Comparison of ENCODE assay signal across 9 cellular contexts in the genomic region with DNA sequence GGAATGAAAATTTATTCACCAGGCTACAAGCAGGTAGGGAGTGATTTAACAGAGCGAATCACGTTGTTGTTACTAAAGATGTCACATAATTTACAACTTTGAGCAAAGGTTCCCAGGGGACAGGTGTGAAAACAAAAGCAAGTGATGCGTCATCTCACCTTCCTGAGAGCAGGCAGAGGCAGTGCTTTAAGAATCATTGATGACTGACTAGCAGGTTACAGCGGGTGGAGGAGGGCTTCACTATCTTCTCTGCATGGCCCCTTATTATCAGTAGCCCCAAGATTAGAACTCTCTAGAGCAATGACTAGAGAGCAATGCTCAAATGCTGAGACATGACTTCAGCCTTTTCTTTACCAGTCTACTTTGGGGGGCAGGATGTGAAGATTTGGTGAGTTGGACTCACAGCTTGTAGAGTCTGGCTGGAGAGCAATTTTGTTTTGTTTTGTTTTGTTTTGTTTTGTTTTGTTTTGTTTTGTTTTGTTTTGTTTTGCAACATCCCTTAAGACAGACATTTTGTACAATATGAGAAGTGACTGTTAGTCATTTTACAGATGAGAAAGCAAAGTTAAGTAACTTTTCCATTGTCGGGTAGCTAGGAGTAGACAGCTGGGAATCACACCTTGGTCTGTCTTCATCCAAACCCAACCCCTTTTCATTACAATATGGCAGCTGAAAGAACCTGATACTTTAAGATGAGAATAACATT.
DNase-seq lines count a peak whose midpoint lies in the region; ATAC-seq and TF ChIP-seq lines count a peak whose summit lies in the region.
"Had no signal": no experiment of that assay in that cellular context is flagged by ENCODE, and none has a peak within 500 bp of the region (broad histone marks: within the 10 kb centered on the region; RNA-seq: fewer than 3 reads in every experiment).

No MANE protein-coding gene starts in this region.

- H3K27me3 Mint-ChIP-seq in neural progenitor cell (ENCODE audit: insufficient read depth, low read depth): no peaks in the 10 kb centered on the region
- peaks cover 4% of the 10 kb centered on the region for H3K27me3 Mint-ChIP-seq in activated CD8-positive, alpha-beta memory T cell treated with anti-CD3 and anti-CD28 coated beads, Interleukin-2, amount 10 ng/mL, durations not matched to agents 7 days and 5 days

- H3K4me1 ChIP-seq in hepatocyte (ENCODE audit: insufficient read depth): no peaks in the 10 kb centered on the region
- no peaks in the 10 kb centered on the region for H3K4me1 ChIP-seq in neural progenitor cell
- H3K4me1 ChIP-seq: SJCRH30 had no signal

- H3K4me3 Mint-ChIP-seq in neural progenitor cell: no peak overlapping the region
- no peak overlapping the region for H3K4me3 Mint-ChIP-seq in activated CD8-positive, alpha-beta memory T cell treated with anti-CD3 and anti-CD28 coated beads, Interleukin-2, amount 10 ng/mL, durations not matched to agents 7 days and 5 days

- CTCF ChIA-PET in activated CD8-positive, alpha-beta memory T cell treated with anti-CD3 and anti-CD28 coated beads, Interleukin-2, amount 10 ng/mL, durations not matched to agents 7 days and 5 days (lab: Charles Lee): interaction anchor here (1.0 kb wide), 1 partner anchor 94 kb away, joined by 4 read pairs; no protein-coding TSS in a partner anchor

- no peaks in the 10 kb centered on the region for H3K9me2 ChIP-seq in hepatocyte (replicated peaks; ENCODE audit: insufficient read depth)

- no peaks in the 10 kb centered on the region for H3K9me3 ChIP-seq in hepatocyte (ENCODE audit: low read depth)
- no peaks in the 10 kb centered on the region for H3K9me3 ChIP-seq in neural progenitor cell (ENCODE audit: low read depth)
- H3K9me3 ChIP-seq: SJCRH30 had no signal

- no peak overlapping the region for H3K27ac ChIP-seq in hepatocyte
- H3K27ac ChIP-seq in neural progenitor cell: no peak overlapping the region
- H3K27ac ChIP-seq: SJCRH30 had no signal

- H3K4me2 ChIP-seq in hepatocyte (no peak overlapping the region), neural progenitor cell (no peak overlapping the region)

- H3K9ac ChIP-seq in neural progenitor cell: no peak overlapping the region

- DNase-seq in hepatocyte (ENCODE audit: low spot score): peak; percentile 21
- no peak for DNase-seq in effector CD8-positive, alpha-beta T cell (lab: John Stamatoyannopoulos, UW)
- DNase-seq in 8988T: no peak
- DNase-seq in neural progenitor cell (ENCODE audit: low spot score): no peak
- no peak for DNase-seq in activated CD8-positive, alpha-beta memory T cell treated with anti-CD3 and anti-CD28 coated beads, Interleukin-2, amount 10 ng/mL, durations not matched to agents 7 days and 5 days
- DNase-seq: SJCRH30 had no signal

- no peaks in the 10 kb centered on the region for H4K20me1 ChIP-seq in hepatocyte (ENCODE audit: insufficient read depth, poor library complexity, severe bottlenecking)
- no peaks in the 10 kb centered on the region for H4K20me1 ChIP-seq in neural progenitor cell (ENCODE audit: low read depth)

- 77% methylated on average over 5 of the region's 5 CpGs for WGBS in hepatocyte (ENCODE audit: low lambda C conversion rate, missing lambda C conversion rate)

- H3K36me3 Mint-ChIP-seq in neural progenitor cell: peaks cover 1% of the 10 kb centered on the region
- H3K36me3 Mint-ChIP-seq in activated CD8-positive, alpha-beta memory T cell treated with anti-CD3 and anti-CD28 coated beads, Interleukin-2, amount 10 ng/mL, durations not matched to agents 7 days and 5 days: peaks cover 4% of the 10 kb centered on the region

- H3K4me1 Mint-ChIP-seq in neural progenitor cell: no peaks in the 10 kb centered on the region
- H3K4me1 Mint-ChIP-seq in activated CD8-positive, alpha-beta memory T cell treated with anti-CD3 and anti-CD28 coated beads, Interleukin-2, amount 10 ng/mL, durations not matched to agents 7 days and 5 days: peaks cover 29% of the 10 kb centered on the region

- H3K27me3 ChIP-seq in hepatocyte (no peaks in the 10 kb centered on the region), neural progenitor cell (no peaks in the 10 kb centered on the region)
- H3K27me3 ChIP-seq: SJCRH30 had no signal

- H3K36me3 ChIP-seq in hepatocyte (replicated peaks; ENCODE audit: insufficient read depth, low read depth) (no peaks in the 10 kb centered on the region), neural progenitor cell (no peaks in the 10 kb centered on the region)
- H3K36me3 ChIP-seq: SJCRH30 had no signal

- no peaks in the 10 kb centered on the region for H3K79me2 ChIP-seq in hepatocyte
- H3K79me2 ChIP-seq in neural progenitor cell (ENCODE audit: low read depth): no peaks in the 10 kb centered on the region

- ATAC-seq in GM18517 (IDR thresholded peaks at IDR 0.05; ENCODE audit: unreplicated experiment) (peak; percentile 77), GM21360 (IDR thresholded peaks at IDR 0.05; ENCODE audit: unreplicated experiment) (peak; percentile 62), HG03280 (IDR thresholded peaks at IDR 0.05; ENCODE audit: unreplicated experiment) (peak; percentile 74)
- ATAC-seq in activated CD8-positive, alpha-beta memory T cell treated with anti-CD3 and anti-CD28 coated beads, Interleukin-2, amount 10 ng/mL, durations not matched to agents 7 days and 5 days: no peak

- H3F3A ChIP-seq in neural progenitor cell (ENCODE audit: low read depth): no peaks in the 10 kb centered on the region

- no peak overlapping the region for H2AFZ ChIP-seq in hepatocyte
- H2AFZ ChIP-seq in neural progenitor cell (replicated peaks): no peak overlapping the region

- peaks cover 5% of the 10 kb centered on the region for H3K9me3 Mint-ChIP-seq in neural progenitor cell
- peaks cover 5% of the 10 kb centered on the region for H3K9me3 Mint-ChIP-seq in activated CD8-positive, alpha-beta memory T cell treated with anti-CD3 and anti-CD28 coated beads, Interleukin-2, amount 10 ng/mL, durations not matched to agents 7 days and 5 days (ENCODE audit: low read depth)

- H3K4me3 ChIP-seq in hepatocyte (no peak overlapping the region), neural progenitor cell (no peak overlapping the region)
- H3K4me3 ChIP-seq: SJCRH30 had no signal

- H3K27ac Mint-ChIP-seq in neural progenitor cell: no peak overlapping the region
- no peak overlapping the region for H3K27ac Mint-ChIP-seq in activated CD8-positive, alpha-beta memory T cell treated with anti-CD3 and anti-CD28 coated beads, Interleukin-2, amount 10 ng/mL, durations not matched to agents 7 days and 5 days

- TF ChIP-seq CTCF in hepatocyte (IDR thresholded peaks at IDR 0.05; ENCODE audit: poor library complexity): no peak
- TF ChIP-seq CTCF in neural progenitor cell (IDR thresholded peaks at IDR 0.05): no peak
